ENCODE assay signal across 24 cellular contexts in genomic region chr9:82920154-82920553, GRCh38.
"Had no signal": no experiment of that assay in that cellular context is flagged by ENCODE, and none has a peak within 500 bp of the region (broad histone marks: within the 10 kb centered on the region; RNA-seq: fewer than 3 reads in every experiment).

No MANE protein-coding gene starts in this region.

- H3K27me3 ChIP-seq: brain microvascular endothelial cell, SJCRH30 had no signal

- H3K36me3 ChIP-seq: brain microvascular endothelial cell, SJCRH30 had no signal

- H3K27ac Mint-ChIP-seq: activated CD4-positive, alpha-beta T cell treated with anti-CD3 and anti-CD28 coated beads, Interleukin-2, amount 10 ng/mL, durations not matched to agents 24 days and 14 days; activated CD8-positive, alpha-beta T cell treated with anti-CD3 and anti-CD28 coated beads, Interleukin-2, amount 10 ng/mL, durations not matched to agents 7 days and 5 days; activated naive CD4-positive, alpha-beta T cell treated with anti-CD3 and anti-CD28 coated beads, Interleukin-2, amount 10 ng/mL, durations not matched to agents 7 days and 5 days; activated naive CD8-positive, alpha-beta T cell; activated naive CD8-positive, alpha-beta T cell treated with anti-CD3 and anti-CD28 coated beads, Interleukin-2, amount 50 U/mL, for 24 hours; activated T-cell treated with anti-CD3 and anti-CD28 coated beads, Interleukin-2, amount 50 U/mL, for 24 hours; activated T-helper 1 cell treated with anti-CD3 and anti-CD28 coated beads, Interleukin-12 subunit alpha, Interleukin-12 subunit beta, Interleukin-2, Interleukin-4 antibody, amounts not matched to agents 30 ng/mL and 10 ng/mL and 1 ng/mL, durations not matched to agents 14 hours and 24 hours and 36 hours had no signal

- H3K4me3 ChIP-seq: SJCRH30, SK-N-MC had no signal

- H3K4me3 Mint-ChIP-seq: activated CD4-positive, alpha-beta T cell treated with anti-CD3 and anti-CD28 coated beads, Interleukin-2, amount 10 ng/mL, durations not matched to agents 24 days and 14 days; activated CD8-positive, alpha-beta T cell treated with anti-CD3 and anti-CD28 coated beads, Interleukin-2, amount 10 ng/mL, durations not matched to agents 7 days and 5 days; activated naive CD4-positive, alpha-beta T cell treated with anti-CD3 and anti-CD28 coated beads, Interleukin-2, amount 10 ng/mL, durations not matched to agents 7 days and 5 days; activated naive CD8-positive, alpha-beta T cell; activated naive CD8-positive, alpha-beta T cell treated with anti-CD3 and anti-CD28 coated beads, Interleukin-2, amount 50 U/mL, for 24 hours; activated T-cell treated with anti-CD3 and anti-CD28 coated beads, Interleukin-2, amount 50 U/mL, for 24 hours; activated T-helper 1 cell treated with anti-CD3 and anti-CD28 coated beads, Interleukin-12 subunit alpha, Interleukin-12 subunit beta, Interleukin-2, Interleukin-4 antibody, amounts not matched to agents 30 ng/mL and 10 ng/mL and 1 ng/mL, durations not matched to agents 14 hours and 24 hours and 36 hours had no signal

- ATAC-seq: activated CD8-positive, alpha-beta T cell treated with anti-CD3 and anti-CD28 coated beads, Interleukin-2, amount 10 ng/mL, durations not matched to agents 7 days and 5 days; activated naive CD8-positive, alpha-beta T cell treated with anti-CD3 and anti-CD28 coated beads, Interleukin-2, amount 50 U/mL, for 24 hours; Panc1 had no signal

- H3K27me3 Mint-ChIP-seq: activated CD4-positive, alpha-beta T cell treated with anti-CD3 and anti-CD28 coated beads, Interleukin-2, amount 10 ng/mL, durations not matched to agents 24 days and 14 days; activated naive CD4-positive, alpha-beta T cell treated with anti-CD3 and anti-CD28 coated beads, Interleukin-2, amount 10 ng/mL, durations not matched to agents 7 days and 5 days; activated naive CD8-positive, alpha-beta T cell; activated naive CD8-positive, alpha-beta T cell treated with anti-CD3 and anti-CD28 coated beads, Interleukin-2, amount 50 U/mL, for 24 hours; activated T-cell treated with anti-CD3 and anti-CD28 coated beads, Interleukin-2, amount 50 U/mL, for 24 hours had no signal

- H3K27ac ChIP-seq: brain microvascular endothelial cell, SJCRH30, SK-N-MC had no signal

- H3K36me3 Mint-ChIP-seq: activated naive CD4-positive, alpha-beta T cell treated with anti-CD3 and anti-CD28 coated beads, Interleukin-2, amount 10 ng/mL, durations not matched to agents 7 days and 5 days; activated naive CD8-positive, alpha-beta T cell had no signal

- H3K4me1 Mint-ChIP-seq: activated CD4-positive, alpha-beta T cell treated with anti-CD3 and anti-CD28 coated beads, Interleukin-2, amount 10 ng/mL, durations not matched to agents 24 days and 14 days; activated naive CD4-positive, alpha-beta T cell treated with anti-CD3 and anti-CD28 coated beads, Interleukin-2, amount 10 ng/mL, durations not matched to agents 7 days and 5 days; activated naive CD8-positive, alpha-beta T cell treated with anti-CD3 and anti-CD28 coated beads, Interleukin-2, amount 50 U/mL, for 24 hours had no signal

- DNase-seq: activated CD4-positive, alpha-beta T cell treated with anti-CD3 and anti-CD28 coated beads, Interleukin-2, amount 10 ng/mL, durations not matched to agents 24 days and 14 days; activated CD4-positive, alpha-beta T cell treated with anti-CD3 and anti-CD28 coated beads, Interleukin-2, amount 50 U/mL, for 48 hours; activated CD8-positive, alpha-beta T cell treated with anti-CD3 and anti-CD28 coated beads, Interleukin-2, amount 10 ng/mL, durations not matched to agents 7 days and 5 days; activated gamma-delta T cell treated with Interleukin-2 at 50 U/mL for 16 hours; activated naive CD4-positive, alpha-beta T cell treated with anti-CD3 and anti-CD28 coated beads, Interleukin-2, amount 10 ng/mL, durations not matched to agents 7 days and 5 days; activated naive CD8-positive, alpha-beta T cell treated with anti-CD3 and anti-CD28 coated beads, Interleukin-2, amount 50 U/mL, for 24 hours; activated T-cell treated with anti-CD3 and anti-CD28 coated beads, Interleukin-2, amount 50 U/mL, for 24 hours; anterior cingulate cortex; brain microvascular endothelial cell; Kasumi-1; MM.1S; MV-4-11; NCI-H1092; NCI-H1436 treated with DMSO at 0.1 percent for 48 hours; NCI-H2029; NCI-H345; NCI-H524 treated with DMSO at 0.1 percent for 48 hours; SHP77; SJCRH30; T1000 had no signal
